In the genomic region with DNA sequence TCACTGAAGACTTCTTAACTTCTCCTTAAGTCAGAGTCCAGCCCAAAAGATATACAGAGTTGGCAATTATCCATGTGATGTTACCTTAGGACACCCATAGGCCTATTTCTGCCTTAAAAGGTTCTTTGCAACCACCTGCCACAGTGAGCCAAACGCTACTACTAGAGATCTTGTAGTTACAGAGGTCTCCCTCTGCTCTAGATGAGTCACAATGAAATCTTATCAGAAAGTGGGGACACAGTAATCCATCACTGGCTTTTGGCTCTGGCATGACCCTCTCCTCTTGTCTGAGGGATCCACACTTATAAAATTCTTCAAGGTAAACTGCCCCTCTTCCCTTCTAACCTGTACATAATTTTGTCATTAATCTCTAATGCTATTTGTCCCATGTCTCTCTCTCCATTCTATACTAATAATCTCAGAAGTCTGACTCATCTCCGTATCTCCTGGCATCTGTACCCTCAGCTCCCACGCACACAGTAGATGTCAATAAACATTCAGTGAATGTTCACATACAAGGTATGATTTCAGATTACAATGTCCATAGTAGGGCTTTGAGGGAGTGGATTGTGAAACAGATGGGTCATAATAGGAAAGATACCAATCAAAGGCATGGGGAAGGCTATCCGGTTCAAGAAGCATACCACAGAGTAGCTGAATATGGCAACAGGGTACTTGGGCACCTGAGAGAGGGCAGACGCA, we compare ENCODE assay signal across 8 cellular contexts.
DNase-seq lines count a peak whose midpoint lies in the region; ATAC-seq and TF ChIP-seq lines count a peak whose summit lies in the region.

No MANE protein-coding gene starts in this region.

- H3K4me3 Mint-ChIP-seq in T-helper 17 cell: peak overlapping the region; percentile 77
- H3K4me3 Mint-ChIP-seq in memory B cell: no peak overlapping the region

- H3K4me3 ChIP-seq in lower leg skin (ENCODE audit: low read depth, poor library complexity, severe bottlenecking): no peak overlapping the region

- TF ChIP-seq POLR2A in lower leg skin (IDR thresholded peaks at IDR 0.05): no peak

- ATAC-seq in GM18868 (IDR thresholded peaks at IDR 0.05; ENCODE audit: unreplicated experiment): peak; percentile 43
- peak; percentile 23 for ATAC-seq in HG02798 (IDR thresholded peaks at IDR 0.05; ENCODE audit: poor library complexity, unreplicated experiment)
- peak; percentile 32 for ATAC-seq in T-helper 17 cell
- ATAC-seq in memory B cell (ENCODE audit: low read depth): no peak
- no peak for ATAC-seq in left colon

- H3K36me3 Mint-ChIP-seq in T-helper 17 cell (ENCODE audit: low read depth) (peaks cover 3% of the 10 kb centered on the region), memory B cell (peaks cover 10% of the 10 kb centered on the region)

- no peaks in the 10 kb centered on the region for H3K9me3 Mint-ChIP-seq in memory B cell

- TF ChIP-seq CTCF in lower leg skin (IDR thresholded peaks at IDR 0.05): no peak

- DNase-seq in T-helper 17 cell: no peak
- DNase-seq in memory B cell (ENCODE audit: low spot score in 2 of 2): no peak
- DNase-seq in SW 1271 (lab: John Stamatoyannopoulos, UW): no peak
- no peak for DNase-seq in NOMO-1 treated with DMSO at 0.1 percent for 48 hours (lab: John Stamatoyannopoulos, UW; ENCODE audit: unreplicated experiment)
- no peak for DNase-seq in lower leg skin (ENCODE audit: low spot score in 2 of 2)
- no peak for DNase-seq in left colon

- WGBS in lower leg skin, 2 donors: 69 to 70% methylated on average over 5 of the region's 5 CpGs

- peak overlapping the region; percentile 93 for H3K27ac Mint-ChIP-seq in T-helper 17 cell
- H3K27ac Mint-ChIP-seq in memory B cell: peak overlapping the region; percentile 1

- intact Hi-C loops in lower leg skin (cut with DNase I; ENCODE audit: low total_unique reads): no loop called here
- intact Hi-C loops in left colon (cut with DNase I, micrococcal nuclease): no loop called here

- H3K4me1 Mint-ChIP-seq in T-helper 17 cell: peaks cover 56% of the 10 kb centered on the region
- peaks cover 35% of the 10 kb centered on the region for H3K4me1 Mint-ChIP-seq in memory B cell

- H3K9me3 ChIP-seq in T-helper 17 cell (ENCODE audit: control insufficient read depth, low read length, poor library complexity, severe bottlenecking): no peaks in the 10 kb centered on the region

- H3K27me3 Mint-ChIP-seq in T-helper 17 cell (no peaks in the 10 kb centered on the region), memory B cell (no peaks in the 10 kb centered on the region)

Comparison
In these comparisons a context has a peak if more than half of its experiments do, and no peak if none do; other contexts are left out.
1. ATAC-seq: peak in GM18868 (single experiment), HG02798 (single experiment) and T-helper 17 cell (single experiment); none in memory B cell (single experiment) and left colon (single experiment).